In genomic region chr4:58600290-58600689, GRCh38 we compare ENCODE assay signal across 1 cellular context.
TF ChIP-seq lines count a peak whose summit lies in the region.

No MANE protein-coding gene starts in this region.

TF ChIP-seq in WTC11, 78 proteins besides CTCF, POLR2A, EP300 and RAD21 (continued from another document):
- no peak for TF ChIP-seq IRF1 (CRISPR knock-in tag; IDR thresholded peaks at IDR 0.05)
- TF ChIP-seq JUN (CRISPR knock-in tag; IDR thresholded peaks at IDR 0.05), result no peak
- no peak for TF ChIP-seq ZNF219 (CRISPR knock-in tag; IDR thresholded peaks at IDR 0.05; ENCODE audit: borderline replicate concordance)
- peak; percentile 36; the same call in 1 of the 2 replicates for TF ChIP-seq FOXK1 (CRISPR knock-in tag; IDR thresholded peaks at IDR 0.05)
- TF ChIP-seq ZBTB43 (CRISPR knock-in tag; IDR thresholded peaks at IDR 0.05), result peak; percentile 66; the same call in 1 of the 2 replicates
- no peak for TF ChIP-seq E2F1 (CRISPR knock-in tag; IDR thresholded peaks at IDR 0.05)
- TF ChIP-seq TEAD4 (CRISPR knock-in tag; IDR thresholded peaks at IDR 0.05), result no peak
- no peak for TF ChIP-seq USF2 (CRISPR knock-in tag; IDR thresholded peaks at IDR 0.05)
